ENCODE assay signal across 12 cellular contexts in genomic region chr17:80772906-80773242, GRCh38.
A peak's percentile ranks its signal among the peaks of the same experiment; 100 is the strongest.
DNase-seq lines count a peak whose midpoint lies in the region; ATAC-seq and TF ChIP-seq lines count a peak whose summit lies in the region.
"Had no signal": no experiment of that assay in that cellular context is flagged by ENCODE, and none has a peak within 500 bp of the region (broad histone marks: within the 10 kb centered on the region; RNA-seq: fewer than 3 reads in every experiment).

No MANE protein-coding gene starts in this region.

- intact Hi-C loops in dorsolateral prefrontal cortex (cut with DNase I) (no loop called here), sciatic nerve (cut with DNase I) (no loop called here)

- ATAC-seq in DND-41 (ENCODE audit: insufficient read depth, low read depth) (no peak; the same call in 2 of the 3 replicates), sciatic nerve (no peak), GM18907 (IDR thresholded peaks at IDR 0.05; ENCODE audit: unreplicated experiment) (no peak)

- no peak for DNase-seq in DND-41
- peak; percentile 44 for DNase-seq in NCI-H2107 treated with DMSO at 0.1 percent for 48 hours (lab: John Stamatoyannopoulos, UW; ENCODE audit: unreplicated experiment)
- DNase-seq in dorsolateral prefrontal cortex = no peak
- DNase-seq in sciatic nerve (ENCODE audit: low spot score) = peak; percentile 27
- DNase-seq in NCI-H2081 (lab: John Stamatoyannopoulos, UW) = no peak
- DNase-seq in RPMI8226 = no peak
- DNase-seq: colonic mucosa; NCI-H526; SIG-M5; stimulated activated CD4-positive, alpha-beta T cell treated with anti-CD3 and anti-CD28 coated beads, Interleukin-4, amount 100 ng/mL, for 4 hours had no signal

- no peak overlapping the region for H2AFZ ChIP-seq in DND-41 (ENCODE audit: low read depth, low read length)

- peak overlapping the region; percentile 36 for H3K9ac ChIP-seq in DND-41 (ENCODE audit: low read depth, low read length)

- no peak overlapping the region for H3K4me2 ChIP-seq in DND-41 (ENCODE audit: insufficient read depth, low read length)

- H3K4me3 ChIP-seq in DND-41 (ENCODE audit: low read depth in 1 of 2, low read length in 2 of 2) (no peak overlapping the region), dorsolateral prefrontal cortex (peak overlapping the region in 3 of 59 donors; percentile 5 to 37 (median 17))
- H3K4me3 ChIP-seq: colonic mucosa had no signal

- H4K20me1 ChIP-seq in DND-41 (ENCODE audit: insufficient read depth, low read length) = no peaks in the 10 kb centered on the region

- no peaks in the 10 kb centered on the region for H3K9me3 ChIP-seq in DND-41 (ENCODE audit: insufficient read depth, low read length, severe bottlenecking)
- H3K9me3 ChIP-seq: colonic mucosa had no signal

- H3K4me1 ChIP-seq in DND-41 (ENCODE audit: insufficient read depth, low read length) = peaks cover 54% of the 10 kb centered on the region
- H3K4me1 ChIP-seq: colonic mucosa had no signal

- H3K36me3 ChIP-seq in DND-41 (ENCODE audit: insufficient read depth, low read length) = peaks cover 44% of the 10 kb centered on the region
- H3K36me3 ChIP-seq: colonic mucosa had no signal

- H3K27me3 ChIP-seq in DND-41 (ENCODE audit: insufficient read depth, low read length, poor library complexity) (no peaks in the 10 kb centered on the region), dorsolateral prefrontal cortex (no peaks in the 10 kb centered on the region)
- H3K27me3 ChIP-seq: colonic mucosa had no signal

- H3K27ac ChIP-seq in DND-41 (ENCODE audit: low read length) = peak overlapping the region; percentile 93
- H3K27ac ChIP-seq in dorsolateral prefrontal cortex = peak overlapping the region in 57 of 59 donors; percentile 10 to 94 (median 87)
- H3K27ac ChIP-seq: colonic mucosa, HL-60 had no signal

- no peak for TF ChIP-seq CTCF in DND-41 (IDR thresholded peaks at IDR 0.05; ENCODE audit: borderline replicate concordance, extremely low read depth, low read length, poor library complexity, severe bottlenecking)
- TF ChIP-seq CTCF in dorsolateral prefrontal cortex (IDR thresholded peaks at IDR 0.05 in 54 of 56, conservative IDR thresholded peaks at IDR 0.05 in 2 of 56; ENCODE audit: low read depth in 1 of 56, partially characterized antibody in 56 of 56) = no peak

- H3K79me2 ChIP-seq in DND-41 (ENCODE audit: insufficient read depth, low read length) = peaks cover 52% of the 10 kb centered on the region

Comparison
In these comparisons a context has a peak if more than half of its experiments do, and no peak if none do; other contexts are left out.
1. DNase-seq: peak in NCI-H2107 treated with DMSO at 0.1 percent for 48 hours (single experiment) and sciatic nerve (single experiment); none in DND-41 (single experiment), dorsolateral prefrontal cortex (0 of 10), NCI-H2081 (0 of 2) and RPMI8226 (single experiment).